Comparison of ENCODE assay signal across 11 cellular contexts in the genomic region with DNA sequence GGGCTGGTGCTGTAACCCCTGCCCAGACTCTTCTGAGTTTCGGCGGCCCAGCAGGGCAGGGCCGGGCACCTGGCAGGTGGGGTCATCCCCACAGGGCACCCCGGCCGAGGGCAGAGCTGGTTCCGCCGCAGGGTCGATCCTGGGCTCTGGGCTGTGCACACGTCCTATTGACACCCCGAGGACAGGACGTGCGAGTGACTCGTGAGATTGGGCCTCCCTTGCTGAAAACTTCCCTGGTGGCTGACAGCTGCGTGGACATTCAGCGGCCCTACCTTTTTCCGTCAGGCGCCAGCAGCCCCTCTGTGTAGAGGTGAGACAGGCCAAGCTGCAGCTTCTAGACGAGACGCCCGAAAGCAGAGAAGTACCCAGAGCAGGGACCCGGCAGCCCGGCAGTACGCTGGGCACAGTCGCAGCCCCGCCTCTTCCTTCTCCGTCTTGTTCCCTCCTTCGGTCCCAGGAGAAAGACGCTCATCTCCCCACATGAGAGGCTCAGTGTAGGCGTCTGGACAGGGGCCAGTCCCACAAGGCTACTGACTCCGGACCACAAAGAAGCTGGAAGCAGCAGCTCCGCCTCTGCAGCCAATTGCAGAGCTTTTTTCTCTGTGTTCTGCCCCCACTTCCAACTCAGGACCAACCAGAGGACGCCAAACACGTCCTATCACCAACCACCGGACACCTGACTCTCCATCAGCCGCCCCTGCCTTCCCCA. TPM values are rescaled to one million over a fixed set of nuclear protein-coding genes. Genes with fewer than 3 reads are reported as not detected.
DNase-seq lines count a peak whose midpoint lies in the region; ATAC-seq and TF ChIP-seq lines count a peak whose summit lies in the region.
"Had no signal": no experiment of that assay in that cellular context is flagged by ENCODE, and none has a peak within 500 bp of the region (broad histone marks: within the 10 kb centered on the region; RNA-seq: fewer than 3 reads in every experiment).

A gene (minus strand): TSS at position 532 of the 709 bp plus-strand sequence. CDS start 4,331 bp downstream, outside the sequence.

- WGBS in H9 (ENCODE audit: extremely low coverage, insufficient read length, low lambda C conversion rate): no CpG with 5 or more reads among the region's 35 CpGs

- H3K36me3 Mint-ChIP-seq in H9 (ENCODE audit: insufficient read depth in 1 of 3, low read depth in 3 of 3): peaks cover 0 to 4% (median 3%) of the 10 kb centered on the region in 3 experiments; a peak in 3 of 7 replicates
- peaks cover 3% of the 10 kb centered on the region for H3K36me3 Mint-ChIP-seq in memory B cell

- no peak within 1 kb of the TSS for H3K4ac ChIP-seq in H9 (ENCODE audit: low read depth, low read length)

- no peaks in the 10 kb centered on the region for H3K4me1 Mint-ChIP-seq in H9
- peaks cover 8% of the 10 kb centered on the region for H3K4me1 Mint-ChIP-seq in memory B cell

- H3K27ac Mint-ChIP-seq in H9 (no peak within 1 kb of the TSS), memory B cell (no peak within 1 kb of the TSS)

- H3K27me3 ChIP-seq in ACC112 (ENCODE audit: insufficient read depth, low read length) (peaks cover 22% of the 10 kb centered on the region), H9 (ENCODE audit: insufficient read depth, low read length) (peaks cover 13% of the 10 kb centered on the region)

- H3K9ac ChIP-seq in H9 (ENCODE audit: extremely low read depth, insufficient read length, low read length): no peak within 1 kb of the TSS

- no peaks in the 10 kb centered on the region for H3K23me2 ChIP-seq in H9 (ENCODE audit: insufficient read length, low read depth, low read length, poor library complexity, severe bottlenecking)

- TF ChIP-seq CTCF in H9 (conservative IDR thresholded peaks at IDR 0.05) (no peak), cardiac fibroblast (IDR thresholded peaks at IDR 0.05; ENCODE audit: low read depth, low read length) (no peak)

- H3K18ac ChIP-seq in H9 (ENCODE audit: insufficient read length, low read depth, low read length): no peak within 1 kb of the TSS

- DNase-seq in H9: peak; percentile 45
- DNase-seq in cardiac fibroblast (ENCODE audit: low read depth in 2 of 2): peak; percentile 84 to 86
- no peak for DNase-seq in memory B cell (ENCODE audit: low spot score in 2 of 2)
- DNase-seq in NCI-H1694 treated with DMSO at 0.1 percent for 48 hours (lab: John Stamatoyannopoulos, UW): no peak
- DNase-seq in DMS 273 (lab: John Stamatoyannopoulos, UW; ENCODE audit: unreplicated experiment): no peak
- DNase-seq: NCI-H1048 had no signal

- H3K27ac ChIP-seq in ACC112 (ENCODE audit: low read depth, low read length): no peak within 1 kb of the TSS
- no peak within 1 kb of the TSS for H3K27ac ChIP-seq in H9 (ENCODE audit: insufficient read length, low read depth, low read length)

- H4K20me1 ChIP-seq in H9 (ENCODE audit: control insufficient read depth, insufficient read depth, insufficient read length): no peaks in the 10 kb centered on the region

- H4K91ac ChIP-seq in H9 (ENCODE audit: insufficient read length, low read depth, low read length): no peak within 1 kb of the TSS

- no peaks in the 10 kb centered on the region for H3K36me3 ChIP-seq in ACC112 (ENCODE audit: insufficient read depth, low read length)

- H3K79me1 ChIP-seq in H9 (ENCODE audit: insufficient read depth, low read depth, low read length, poor library complexity, severe bottlenecking): no peaks in the 10 kb centered on the region

- H2AFZ ChIP-seq in ACC112 (ENCODE audit: low read length, unreplicated experiment): peak within 1 kb of the TSS; percentile 21
- no peak within 1 kb of the TSS for H2AFZ ChIP-seq in H9 (ENCODE audit: low read length)

- no peak within 1 kb of the TSS for H2BK15ac ChIP-seq in H9 (ENCODE audit: low read depth, low read length)

- no peak within 1 kb of the TSS for H2BK5ac ChIP-seq in H9 (ENCODE audit: insufficient read length, low read length)

- no peak within 1 kb of the TSS for H3K23ac ChIP-seq in H9 (ENCODE audit: insufficient read length, low read depth, low read length)

- no peak within 1 kb of the TSS for H2BK120ac ChIP-seq in H9 (ENCODE audit: low read depth, low read length, poor library complexity, severe bottlenecking)

- no peak within 1 kb of the TSS for H2BK12ac ChIP-seq in H9 (ENCODE audit: insufficient read length, low read depth, low read length)

- H3K14ac ChIP-seq in H9 (ENCODE audit: insufficient read depth, low read length): no peak within 1 kb of the TSS

- H3K56ac ChIP-seq in H9 (ENCODE audit: insufficient read length, low read depth, low read length): no peak within 1 kb of the TSS

- peaks cover 7% of the 10 kb centered on the region for H3K9me3 ChIP-seq in H9 (ENCODE audit: control insufficient read depth, low read depth, low read length)

- H3K4me1 ChIP-seq in ACC112 (ENCODE audit: control insufficient read depth, insufficient read depth, low read length, unreplicated experiment) (peaks cover 3% of the 10 kb centered on the region), H9 (ENCODE audit: insufficient read depth, low read length) (no peaks in the 10 kb centered on the region)

- H3K27me3 Mint-ChIP-seq in H9 (ENCODE audit: low read depth) (peaks cover 100% of the 10 kb centered on the region), memory B cell (peaks cover 26% of the 10 kb centered on the region)

- no peak within 1 kb of the TSS for H2BK20ac ChIP-seq in H9 (ENCODE audit: low read depth, low read length, poor library complexity, severe bottlenecking)

- H4K5ac ChIP-seq in H9 (ENCODE audit: insufficient read length, low read depth, low read length): no peak within 1 kb of the TSS

- H3K4me3 Mint-ChIP-seq in H9 (peak within 1 kb of the TSS in 1 of 2 experiments; percentile 23; a peak in 1 of 5 replicates), memory B cell (peak within 1 kb of the TSS; percentile 65)

- peak within 1 kb of the TSS; percentile 45 for H3K4me3 ChIP-seq in ACC112 (ENCODE audit: low read depth, low read length)
- H3K4me3 ChIP-seq in cardiac fibroblast (replicated peaks in 1 of 2; ENCODE audit: low read depth in 2 of 2, low read length in 2 of 2): peak within 1 kb of the TSS in 1 of 2 donors; percentile 30

- no peak within 1 kb of the TSS for H4K8ac ChIP-seq in H9 (replicated peaks; ENCODE audit: insufficient read length, low read depth, low read length)

- H3K4me2 ChIP-seq in H9 (ENCODE audit: insufficient read depth, insufficient read length, low read length): no peak within 1 kb of the TSS

- peaks cover 16 to 18% of the 10 kb centered on the region in 2 experiments for H3K9me3 Mint-ChIP-seq in H9
- peaks cover 6% of the 10 kb centered on the region for H3K9me3 Mint-ChIP-seq in memory B cell

- ATAC-seq in memory B cell (ENCODE audit: low read depth) (no peak), HG02588 (IDR thresholded peaks at IDR 0.05; ENCODE audit: unreplicated experiment) (no peak), HG03521 (IDR thresholded peaks at IDR 0.05; ENCODE audit: unreplicated experiment) (no peak)

- H3K79me2 ChIP-seq in ACC112 (ENCODE audit: control insufficient read depth, insufficient read depth, low read length, unreplicated experiment): no peaks in the 10 kb centered on the region
- H3K79me2 ChIP-seq in H9 (ENCODE audit: insufficient read depth, low read length): no peaks in the 10 kb centered on the region

- no peak within 1 kb of the TSS for H2AK5ac ChIP-seq in H9 (ENCODE audit: insufficient read length, low read length)

- no peak within 1 kb of the TSS for H3T11ph ChIP-seq in H9 (ENCODE audit: low read length)

RNA-seq across cellular contexts. Expression of the gene that starts here (rescaled TPM):
- total RNA-seq in H9 (2021): not detected in 2 replicates
- total RNA-seq: frontal cortex, H1 had no signal

Comparison
In these comparisons a context has a peak if more than half of its experiments do, and no peak if none do; other contexts are left out.
1. Peak in DNase-seq in H9; RNA of the gene not detected or under 1 TPM.
2. DNase-seq: peak in cardiac fibroblast (2 of 2); none in memory B cell (0 of 2), NCI-H1694 treated with DMSO at 0.1 percent for 48 hours (single experiment) and DMS 273 (single experiment).